Comparison of ENCODE assay signal across 8 cellular contexts in the genomic region with DNA sequence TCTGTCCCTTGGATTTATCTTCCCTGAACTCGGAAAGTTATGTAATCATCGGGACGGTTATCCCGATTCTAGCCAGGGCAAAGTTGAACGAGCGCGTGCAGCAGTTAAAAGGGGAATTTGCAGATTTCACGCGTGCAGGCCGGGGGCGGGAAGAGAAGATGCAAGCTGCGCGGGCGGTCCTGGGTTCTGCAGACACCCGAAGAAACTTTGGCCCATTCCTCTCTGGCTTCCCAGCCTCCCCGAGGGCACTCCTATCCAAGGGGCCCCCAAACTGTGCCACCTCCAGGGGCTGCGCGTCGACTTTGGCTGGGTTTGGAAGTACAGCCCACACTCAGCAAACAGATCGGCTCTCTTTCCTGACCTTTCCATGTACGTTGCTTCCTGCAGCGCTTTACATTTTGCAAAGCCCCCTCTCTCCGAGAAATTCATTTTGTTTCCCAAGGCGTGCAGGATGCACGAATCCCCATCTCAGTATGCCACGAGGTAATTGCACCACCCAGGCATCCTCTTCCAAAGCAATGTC. TPM values are rescaled to one million over a fixed set of nuclear protein-coding genes. Genes with fewer than 3 reads are reported as not detected.
DNase-seq lines count a peak whose midpoint lies in the region; ATAC-seq and TF ChIP-seq lines count a peak whose summit lies in the region.

No MANE protein-coding gene starts in this region.

- no peak for TF ChIP-seq CTCF in lower lobe of right lung (IDR thresholded peaks at IDR 0.05)

- H3K4me3 ChIP-seq in lower lobe of right lung: peak overlapping the region; percentile 100

- peaks cover 45% of the 10 kb centered on the region for H3K4me1 ChIP-seq in lower lobe of right lung

- peak in 1 of 2 donors; percentile 25 for ATAC-seq in lower lobe of right lung
- ATAC-seq in GM18520 (IDR thresholded peaks at IDR 0.05; ENCODE audit: unreplicated experiment): no peak

- no peaks in the 10 kb centered on the region for H3K27me3 ChIP-seq in lower lobe of right lung (ENCODE audit: low read depth)

- no peaks in the 10 kb centered on the region for H3K9me3 ChIP-seq in lower lobe of right lung

- intact Hi-C loops in lower lobe of right lung (cut with DNase I): no loop called here

- DNase-seq in ELF-1 (ENCODE audit: low read depth, low spot score): peak; percentile 39
- peak; percentile 37 for DNase-seq in NCI-H69 (lab: John Stamatoyannopoulos, UW)
- DNase-seq in cerebellum (ENCODE audit: low spot score): peak; percentile 40
- DNase-seq in lower lobe of right lung: peak; percentile 72
- no peak for DNase-seq in DMS79 (lab: John Stamatoyannopoulos, UW)
- no peak for DNase-seq in stimulated activated CD4-positive, alpha-beta T cell treated with anti-CD3 and anti-CD28 coated beads, Interleukin-15, amount 100 ng/mL, for 24 hours

- H3K27ac ChIP-seq in lower lobe of right lung (peak overlapping the region; percentile 86), temporal lobe (ENCODE audit: low read depth, low read length) (peak overlapping the region; percentile 80)

- H3K36me3 ChIP-seq in lower lobe of right lung: no peaks in the 10 kb centered on the region

RNA-seq across cellular contexts. Expression of a gene that starts 0.9 kb away (rescaled TPM):
- 129 TPM for total RNA-seq in cerebellum
- 97.8 TPM for total RNA-seq in lower lobe of right lung
- total RNA-seq in temporal lobe: 114 TPM

RNA-seq across cellular contexts. Expression of a gene that starts 54.7 kb away (rescaled TPM):
- total RNA-seq in cerebellum: 4.1 TPM
- total RNA-seq in lower lobe of right lung: 29.2 TPM
- total RNA-seq in temporal lobe: 5.9 TPM

Comparison
In these comparisons a context has a peak if more than half of its experiments do, and no peak if none do; other contexts are left out.
1. DNase-seq: peak in ELF-1 (single experiment), NCI-H69 (single experiment), cerebellum (single experiment) and lower lobe of right lung (single experiment); none in DMS79 (single experiment) and stimulated activated CD4-positive, alpha-beta T cell treated with anti-CD3 and anti-CD28 coated beads, Interleukin-15, amount 100 ng/mL, for 24 hours (single experiment).